9 cellular contexts compared by ENCODE assay signal in the genomic region with DNA sequence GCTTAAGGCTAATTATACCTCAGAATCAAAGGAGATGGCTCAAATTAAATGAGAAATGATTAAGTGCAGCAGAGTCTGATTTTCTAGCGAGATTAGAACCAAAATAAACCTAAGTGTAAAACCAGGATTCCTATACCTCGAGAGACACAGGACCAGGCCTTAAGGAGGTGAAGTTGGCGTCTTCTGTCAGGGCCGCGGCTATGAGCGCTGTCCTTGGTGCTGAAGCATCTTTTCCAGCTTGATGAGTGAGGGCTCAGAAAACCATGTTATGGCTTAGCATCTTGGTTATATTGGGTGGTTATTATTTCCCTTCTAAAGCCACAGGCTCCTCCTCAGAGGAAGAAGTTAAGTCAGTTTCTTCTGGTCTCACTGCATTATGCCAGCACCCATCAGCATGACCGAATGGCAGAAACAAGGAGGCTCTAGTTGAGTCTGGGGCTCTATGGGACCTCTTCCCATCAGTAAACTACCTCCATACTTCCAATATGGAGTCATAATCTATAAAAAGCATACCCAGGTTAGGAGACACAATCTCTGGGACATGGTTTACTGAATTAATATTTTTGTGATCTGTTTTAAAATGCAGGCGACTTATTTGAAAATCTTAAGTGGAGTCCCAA.
DNase-seq lines count a peak whose midpoint lies in the region; ATAC-seq lines count a peak whose summit lies in the region.
"Had no signal": no experiment of that assay in that cellular context is flagged by ENCODE, and none has a peak within 500 bp of the region (broad histone marks: within the 10 kb centered on the region; RNA-seq: fewer than 3 reads in every experiment).

No MANE protein-coding gene starts in this region.

- H3K36me3 Mint-ChIP-seq in activated naive CD8-positive, alpha-beta T cell treated with anti-CD3 and anti-CD28 coated beads, Interleukin-2, amount 50 U/mL, for 24 hours (ENCODE audit: low read depth): no peaks in the 10 kb centered on the region
- H3K36me3 Mint-ChIP-seq: activated naive CD4-positive, alpha-beta T cell treated with anti-CD3 and anti-CD28 coated beads, Interleukin-2, amount 50 U/mL, for 24 hours had no signal

- no peaks in the 10 kb centered on the region for H3K27me3 Mint-ChIP-seq in activated naive CD8-positive, alpha-beta T cell treated with anti-CD3 and anti-CD28 coated beads, Interleukin-2, amount 50 U/mL, for 24 hours
- H3K27me3 Mint-ChIP-seq: activated naive CD4-positive, alpha-beta T cell treated with anti-CD3 and anti-CD28 coated beads, Interleukin-2, amount 50 U/mL, for 24 hours had no signal

- ATAC-seq in activated naive CD8-positive, alpha-beta T cell treated with anti-CD3 and anti-CD28 coated beads, Interleukin-2, amount 50 U/mL, for 24 hours: no peak
- ATAC-seq in GM19452 (IDR thresholded peaks at IDR 0.05; ENCODE audit: unreplicated experiment): no peak

- H3K9me3 Mint-ChIP-seq in activated naive CD8-positive, alpha-beta T cell treated with anti-CD3 and anti-CD28 coated beads, Interleukin-2, amount 50 U/mL, for 24 hours: no peaks in the 10 kb centered on the region
- H3K9me3 Mint-ChIP-seq: activated naive CD4-positive, alpha-beta T cell treated with anti-CD3 and anti-CD28 coated beads, Interleukin-2, amount 50 U/mL, for 24 hours had no signal

- no peak overlapping the region for H3K4me3 Mint-ChIP-seq in activated naive CD8-positive, alpha-beta T cell treated with anti-CD3 and anti-CD28 coated beads, Interleukin-2, amount 50 U/mL, for 24 hours
- H3K4me3 Mint-ChIP-seq: activated naive CD4-positive, alpha-beta T cell treated with anti-CD3 and anti-CD28 coated beads, Interleukin-2, amount 50 U/mL, for 24 hours had no signal

- no peak overlapping the region for H3K27ac Mint-ChIP-seq in activated naive CD8-positive, alpha-beta T cell treated with anti-CD3 and anti-CD28 coated beads, Interleukin-2, amount 50 U/mL, for 24 hours
- H3K27ac Mint-ChIP-seq: activated naive CD4-positive, alpha-beta T cell treated with anti-CD3 and anti-CD28 coated beads, Interleukin-2, amount 50 U/mL, for 24 hours had no signal

- DNase-seq in Daoy (ENCODE audit: low read depth) (peak; percentile 51), Kasumi-1 (lab: John Stamatoyannopoulos, UW) (peak; percentile 30 to 34), kidney tubule cell (ENCODE audit: low spot score) (peak; percentile 43), NCI-H1436 treated with DMSO at 0.1 percent for 48 hours (lab: John Stamatoyannopoulos, UW) (no peak), NCI-H2227 (lab: John Stamatoyannopoulos, UW; ENCODE audit: unreplicated experiment) (no peak), cerebellar nuclear complex (lab: John Stamatoyannopoulos, UW) (no peak)
- DNase-seq in activated naive CD8-positive, alpha-beta T cell treated with anti-CD3 and anti-CD28 coated beads, Interleukin-2, amount 50 U/mL, for 24 hours: peak; percentile 14

- H3K4me1 Mint-ChIP-seq in activated naive CD8-positive, alpha-beta T cell treated with anti-CD3 and anti-CD28 coated beads, Interleukin-2, amount 50 U/mL, for 24 hours: no peaks in the 10 kb centered on the region
- H3K4me1 Mint-ChIP-seq: activated naive CD4-positive, alpha-beta T cell treated with anti-CD3 and anti-CD28 coated beads, Interleukin-2, amount 50 U/mL, for 24 hours had no signal

Comparison
In these comparisons a context has a peak if more than half of its experiments do, and no peak if none do; other contexts are left out.
1. DNase-seq: peak in Daoy (single experiment), Kasumi-1 (2 of 2), activated naive CD8-positive, alpha-beta T cell treated with anti-CD3 and anti-CD28 coated beads, Interleukin-2, amount 50 U/mL, for 24 hours (single experiment) and kidney tubule cell (single experiment); none in NCI-H1436 treated with DMSO at 0.1 percent for 48 hours (single experiment), NCI-H2227 (single experiment) and cerebellar nuclear complex (0 of 2).